In genomic region chr9:120694559-120694958, GRCh38 we compare ENCODE assay signal across 20 cellular contexts. TPM values are rescaled to one million over a fixed set of nuclear protein-coding genes. Genes with fewer than 3 reads are reported as not detected.
DNase-seq lines count a peak whose midpoint lies in the region; ATAC-seq, FAIRE-seq and TF ChIP-seq lines count a peak whose summit lies in the region.
"Had no signal": no experiment of that assay in that cellular context is flagged by ENCODE, and none has a peak within 500 bp of the region (broad histone marks: within the 10 kb centered on the region; RNA-seq: fewer than 3 reads in every experiment).

No MANE protein-coding gene starts in this region.

- no peak overlapping the region for H3K4me2 ChIP-seq in GM12878 (ENCODE audit: control insufficient read depth, insufficient read depth)

- peaks cover 81% of the 10 kb centered on the region for H3K4me1 Mint-ChIP-seq in CD14-positive monocyte
- peaks cover 24% of the 10 kb centered on the region for H3K4me1 Mint-ChIP-seq in MCF 10A (ENCODE audit: insufficient read depth, unreplicated experiment)

- RAD21 ChIA-PET in GM12878 (lab: Charles Lee; ENCODE audit: unreplicated experiment): no interaction called here

- CTCF ChIA-PET in GM12878 (lab: Yijun Ruan, JAX): no interaction called here
- CTCF ChIA-PET in MCF 10A (lab: Yijun Ruan, JAX): no interaction called here

- H3K79me2 ChIP-seq in GM12878 (ENCODE audit: control insufficient read depth, insufficient read depth, low read length): no peaks in the 10 kb centered on the region

- peaks cover 10% of the 10 kb centered on the region for H3K4me1 ChIP-seq in GM12878 (ENCODE audit: control insufficient read depth, insufficient read depth, low read length)

- POLR2A ChIA-PET in GM12878 (lab: Charles Lee): no interaction called here
- POLR2A ChIA-PET in MCF 10A (lab: Yijun Ruan, JAX): interaction anchor here (0.8 kb wide), 1 partner anchor 8 kb away, joined by 3 read pairs; no protein-coding TSS in a partner anchor

- no peak overlapping the region for H2AFZ ChIP-seq in GM12878 (ENCODE audit: control insufficient read depth, low read depth, low read length)

- no peak for DNase-seq in CD14-positive monocyte (ENCODE audit: low spot score)
- no peak for DNase-seq in GM12878 (ENCODE audit: low read depth, low spot score)
- DNase-seq in MCF 10A (ENCODE audit: unreplicated experiment): no peak
- DNase-seq in cerebellum (ENCODE audit: low spot score): no peak
- no peak for DNase-seq in T-helper 2 cell
- DNase-seq: activated gamma-delta T cell treated with Interleukin-2 at 50 U/mL for 16 hours; caudate nucleus; naive B cell; NCI-H1417 treated with DMSO at 0.1 percent for 48 hours; NCI-H69; pancreas; SHP77; stimulated activated naive CD4-positive, alpha-beta T cell treated with Interleukin-2 at 50 U/mL for 16 hours; transverse colon had no signal

- H3K27ac ChIP-seq in GM12878 (ENCODE audit: control insufficient read depth, insufficient read depth): no peak overlapping the region
- H3K27ac ChIP-seq: pancreas, transverse colon had no signal

- TF ChIP-seq POLR2A in GM12878 (IDR thresholded peaks at IDR 0.05; ENCODE audit: low read depth, low read length): no peak

- H3K36me3 ChIP-seq in GM12878 (ENCODE audit: control insufficient read depth in 2 of 2, insufficient read depth in 2 of 2, low read length in 1 of 2): no peaks in the 10 kb centered on the region
- H3K36me3 ChIP-seq: pancreas, transverse colon had no signal

- H3K36me3 Mint-ChIP-seq in CD14-positive monocyte (peaks cover 26 to 44% of the 10 kb centered on the region in 2 donors), MCF 10A (ENCODE audit: insufficient read depth, unreplicated experiment) (peaks cover 4% of the 10 kb centered on the region)
- H3K36me3 Mint-ChIP-seq: memory B cell, naive B cell had no signal

- H3K4me3 ChIP-seq in GM12878: no peak overlapping the region
- H3K4me3 ChIP-seq: pancreas, transverse colon had no signal

- no peak for TF ChIP-seq CTCF in CD14-positive monocyte (IDR thresholded peaks at IDR 0.05)
- TF ChIP-seq CTCF in GM12878 (IDR thresholded peaks at IDR 0.05 in 2 of 3, conservative IDR thresholded peaks at IDR 0.05 in 1 of 3; ENCODE audit: control insufficient read depth in 2 of 3, extremely low read depth in 1 of 3, insufficient read depth in 1 of 3, low read depth in 3 of 3, low read length in 3 of 3): no peak
- TF ChIP-seq CTCF in MCF 10A (IDR thresholded peaks at IDR 0.05; ENCODE audit: unreplicated experiment): no peak

- no peaks in the 10 kb centered on the region for H4K20me1 ChIP-seq in GM12878 (ENCODE audit: control insufficient read depth, insufficient read depth)

- in situ Hi-C loops in GM12878 (cut with MboI): no loop called here

- H3K27me3 ChIP-seq in GM12878 (replicated peaks in 1 of 2; ENCODE audit: control insufficient read depth in 2 of 2, insufficient read depth in 2 of 2, low read length in 1 of 2): no peaks in the 10 kb centered on the region
- H3K27me3 ChIP-seq: pancreas, transverse colon had no signal

- no peak for TF ChIP-seq RAD21 in GM12878 (IDR thresholded peaks at IDR 0.05; ENCODE audit: insufficient read depth, low read depth, low read length)

- H3K9ac ChIP-seq in GM12878 (ENCODE audit: control insufficient read depth, insufficient read depth, low read length): no peak overlapping the region

- H3K9me3 ChIP-seq in GM12878 (replicated peaks; ENCODE audit: control insufficient read depth, insufficient read depth, low read length): no peaks in the 10 kb centered on the region
- H3K9me3 ChIP-seq: pancreas, transverse colon had no signal

- SMC1A ChIA-PET in GM12878 (lab: Charles Lee; ENCODE audit: uncharacterized antibody, unreplicated experiment): no interaction called here

- H3K4me3 Mint-ChIP-seq in CD14-positive monocyte (no peak overlapping the region), MCF 10A (ENCODE audit: unreplicated experiment) (no peak overlapping the region)
- H3K4me3 Mint-ChIP-seq: memory B cell, naive B cell had no signal

- no peak for TF ChIP-seq EP300 in GM12878 (IDR thresholded peaks at IDR 0.05; ENCODE audit: borderline replicate concordance in 1 of 2, control insufficient read depth in 1 of 2, low read depth in 2 of 2, low read length in 2 of 2)

- ATAC-seq in GM18909 (IDR thresholded peaks at IDR 0.05; ENCODE audit: poor library complexity, unreplicated experiment) (peak; percentile 38), HG03378 (IDR thresholded peaks at IDR 0.05; ENCODE audit: unreplicated experiment) (peak; percentile 41), GM12878 (peak; percentile 51)
- ATAC-seq: HCT116, pancreas had no signal

- no peaks in the 10 kb centered on the region for H3K9me3 Mint-ChIP-seq in CD14-positive monocyte
- H3K9me3 Mint-ChIP-seq in MCF 10A (ENCODE audit: unreplicated experiment): no peaks in the 10 kb centered on the region
- H3K9me3 Mint-ChIP-seq: memory B cell, naive B cell had no signal

- BruUV-seq in GM12878 (replicated peaks; lab: Mats Ljungman, UMichigan) (no TSS peak), MCF 10A (replicated peaks; lab: Mats Ljungman, UMichigan) (no TSS peak)

- H3K27me3 Mint-ChIP-seq in CD14-positive monocyte (ENCODE audit: low read depth in 3 of 3): no peaks in the 10 kb centered on the region
- H3K27me3 Mint-ChIP-seq in MCF 10A (ENCODE audit: insufficient read depth, unreplicated experiment): no peaks in the 10 kb centered on the region
- H3K27me3 Mint-ChIP-seq: memory B cell, naive B cell had no signal

- H3K27ac Mint-ChIP-seq in CD14-positive monocyte: peak overlapping the region; percentile 82 to 94 (median 89)
- no peak overlapping the region for H3K27ac Mint-ChIP-seq in MCF 10A (ENCODE audit: low read depth, unreplicated experiment)

- intact Hi-C loops in CD14-positive monocyte (cut with micrococcal nuclease) (no loop called here), GM12878 (cut with micrococcal nuclease; ENCODE audit: unreplicated experiment) (no loop called here), MCF 10A (cut with micrococcal nuclease) (no loop called here)

- no peak for FAIRE-seq in GM12878 (lab: Jason Lieb, UNC)
- FAIRE-seq: frontal cortex, HTR-8/SVneo, pancreas had no signal

TF ChIP-seq in GM12878, 131 proteins besides CTCF, POLR2A, EP300 and RAD21 (continues in another document):
- TF ChIP-seq ZNF217 (IDR thresholded peaks at IDR 0.05) (no peak), TCF7 (IDR thresholded peaks at IDR 0.05; ENCODE audit: borderline replicate concordance) (no peak), GATAD2B (conservative IDR thresholded peaks at IDR 0.05; ENCODE audit: low read depth) (no peak), ZBTB11 (CRISPR knock-in tag; IDR thresholded peaks at IDR 0.05) (no peak)

RNA-seq across cellular contexts. Expression of gene MEGF9, which starts 19.7 kb away (rescaled TPM):
- 10 to 100 TPM; 89.7 to 92.8 TPM for polyA plus RNA-seq in CD14-positive monocyte
- total RNA-seq in GM12878 (2013; cell fraction: nucleolus; rRNA removed): 0.44 and 0.64 TPM in 2 replicates
- total RNA-seq in GM12878 (2014; rRNA removed): 3.0 and 3.7 TPM in 2 replicates
- 4.0 TPM in 2 replicates for total RNA-seq in GM12878 (2014; rRNA removed; fragmentation: Illumina TruSeq; extraction: Trizol)
- 3.8 and 4.3 TPM in 2 replicates for total RNA-seq in GM12878 (2021)
- polyA plus RNA-seq in GM12878 (2011; ENCODE audit: low read depth): 1.1 TPM
- polyA plus RNA-seq in GM12878 (2011; rRNA removed): 0.71 and 0.84 TPM in 2 replicates
- 0.43 and 0.52 TPM in 2 replicates for polyA plus RNA-seq in GM12878 (2011; cell fraction: cytosol; rRNA removed)
- 0.13 and 0.32 TPM in 2 replicates for polyA plus RNA-seq in GM12878 (2011; cell fraction: nucleus; rRNA removed)
- polyA plus RNA-seq in GM12878 (2012): 1.7 and 2.3 TPM in 2 replicates
- polyA plus RNA-seq in GM12878 (2014; fragmentation: Illumina TruSeq; extraction: Trizol): 5.1 and 5.2 TPM in 2 replicates
- 1 to 10 TPM; 1.4 to 1.6 TPM for polyA plus RNA-seq in GM12878 (2014; fragmentation: Nextera tagmentation; extraction: Ambion mirVana)
- polyA plus RNA-seq in GM12878 (2014; rRNA removed): 2.5 and 2.8 TPM in 2 replicates
- 1 to 10 TPM; 1.8 to 2.4 TPM for polyA plus RNA-seq in GM12878 (2016; fragmentation: Nextera tagmentation; extraction: Ambion mirVana)
- polyA minus RNA-seq in GM12878 (2011; rRNA and poly(A)+ RNA removed): 0.66 and 0.72 TPM in 2 replicates
- 0.27 and 0.62 TPM in 2 replicates for polyA minus RNA-seq in GM12878 (2011; cell fraction: cytosol; rRNA and poly(A)+ RNA removed)
- polyA minus RNA-seq in GM12878 (2011; cell fraction: nucleus; rRNA and poly(A)+ RNA removed): 0.12 and 0.57 TPM in 2 replicates
- 5.7 and 6.9 TPM in 2 replicates for total RNA-seq in MCF 10A (2022)
- total RNA-seq in cerebellum: 46.2 TPM
